ENCODE assay signal across 12 cellular contexts in the genomic region with DNA sequence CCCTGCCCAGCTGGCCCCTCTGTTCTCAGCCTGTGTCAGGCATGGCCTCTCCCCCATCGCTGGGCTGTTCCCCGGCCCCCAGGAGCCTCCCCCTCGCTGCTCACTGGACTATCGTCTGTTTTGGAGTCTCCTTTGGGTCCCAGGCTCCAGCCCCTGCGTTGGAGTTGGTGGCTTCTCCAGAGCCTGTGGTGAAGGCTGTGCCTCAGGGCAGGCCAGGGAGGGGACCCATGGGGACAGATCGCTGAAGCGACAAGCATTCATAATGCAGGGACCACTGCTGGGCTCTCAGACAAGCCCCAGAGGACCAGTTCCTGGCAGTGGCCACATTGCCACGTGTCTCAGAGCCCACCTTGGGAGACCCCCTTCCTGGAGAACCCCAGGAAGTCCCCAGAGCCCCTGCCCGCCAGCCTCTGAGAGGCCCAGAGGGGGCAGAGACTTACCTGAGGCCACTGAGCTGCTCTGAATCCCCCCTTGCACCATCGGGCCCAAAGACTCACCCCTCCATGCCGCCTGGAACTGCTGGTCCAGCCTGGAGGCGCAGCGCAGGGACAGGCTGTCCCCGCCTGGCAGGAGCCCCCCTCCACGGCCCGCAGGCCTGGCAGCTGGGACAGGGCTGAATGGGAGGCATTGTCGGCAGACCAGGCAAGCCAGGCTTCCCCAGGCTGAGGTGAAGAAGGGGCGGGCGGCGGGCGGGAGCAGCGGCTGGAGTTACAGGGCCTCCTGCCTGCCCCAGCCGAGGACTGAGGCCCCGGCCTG. TPM values are rescaled to one million over a fixed set of nuclear protein-coding genes. Genes with fewer than 3 reads are reported as not detected.
A peak's percentile ranks its signal among the peaks of the same experiment; 100 is the strongest.
DNase-seq lines count a peak whose midpoint lies in the region; ATAC-seq, FAIRE-seq and TF ChIP-seq lines count a peak whose summit lies in the region.
"Had no signal": no experiment of that assay in that cellular context is flagged by ENCODE, and none has a peak within 500 bp of the region (broad histone marks: within the 10 kb centered on the region; RNA-seq: fewer than 3 reads in every experiment).

A gene with protein sequence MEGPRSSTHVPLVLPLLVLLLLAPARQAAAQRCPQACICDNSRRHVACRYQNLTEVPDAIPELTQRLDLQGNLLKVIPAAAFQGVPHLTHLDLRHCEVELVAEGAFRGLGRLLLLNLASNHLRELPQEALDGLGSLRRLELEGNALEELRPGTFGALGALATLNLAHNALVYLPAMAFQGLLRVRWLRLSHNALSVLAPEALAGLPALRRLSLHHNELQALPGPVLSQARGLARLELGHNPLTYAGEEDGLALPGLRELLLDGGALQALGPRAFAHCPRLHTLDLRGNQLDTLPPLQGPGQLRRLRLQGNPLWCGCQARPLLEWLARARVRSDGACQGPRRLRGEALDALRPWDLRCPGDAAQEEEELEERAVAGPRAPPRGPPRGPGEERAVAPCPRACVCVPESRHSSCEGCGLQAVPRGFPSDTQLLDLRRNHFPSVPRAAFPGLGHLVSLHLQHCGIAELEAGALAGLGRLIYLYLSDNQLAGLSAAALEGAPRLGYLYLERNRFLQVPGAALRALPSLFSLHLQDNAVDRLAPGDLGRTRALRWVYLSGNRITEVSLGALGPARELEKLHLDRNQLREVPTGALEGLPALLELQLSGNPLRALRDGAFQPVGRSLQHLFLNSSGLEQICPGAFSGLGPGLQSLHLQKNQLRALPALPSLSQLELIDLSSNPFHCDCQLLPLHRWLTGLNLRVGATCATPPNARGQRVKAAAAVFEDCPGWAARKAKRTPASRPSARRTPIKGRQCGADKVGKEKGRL (minus strand): TSS at position 555 of the 756 bp plus-strand sequence. CDS start 50 bp downstream, at position 505.

- TF ChIP-seq POLR2A in K562 (conservative IDR thresholded peaks at IDR 0.05) (no peak), suprapubic skin (IDR thresholded peaks at IDR 0.05) (no peak)

- no peak for TF ChIP-seq RAD21 in K562 (CRISPR knock-in tag; conservative IDR thresholded peaks at IDR 0.05 in 1 of 2, IDR thresholded peaks at IDR 0.05 in 1 of 2)

- no peaks in the 10 kb centered on the region for H3K9me3 Mint-ChIP-seq in activated T-cell treated with anti-CD3 and anti-CD28 coated beads, Interleukin-2, amount 50 U/mL, for 24 hours
- H3K9me3 Mint-ChIP-seq in activated CD4-positive, alpha-beta T cell treated with anti-CD3 and anti-CD28 coated beads, Interleukin-2, amount 10 ng/mL, durations not matched to agents 24 days and 14 days: no peaks in the 10 kb centered on the region
- H3K9me3 Mint-ChIP-seq: stimulated activated effector memory CD8-positive, alpha-beta T cell treated with anti-CD3 and anti-CD28 coated beads, Interleukin-12 subunit alpha, Interleukin-12 subunit beta, amount 100 ng/mL, for 72 hours had no signal

- intact Hi-C loops in K562 (cut with micrococcal nuclease): no loop called here
- intact Hi-C loops in activated CD4-positive, alpha-beta T cell treated with anti-CD3 and anti-CD28 coated beads, Interleukin-2, amount 10 ng/mL, durations not matched to agents 24 days and 14 days (cut with micrococcal nuclease): no loop called here

- 66% methylated on average over 11 of the region's 24 CpGs for WGBS in K562 (ENCODE audit: insufficient coverage, low coverage, missing lambda C conversion rate)
- 47% methylated on average over 15 of the region's 24 CpGs for WGBS in suprapubic skin

- no peak within 1 kb of the TSS for H3K4me3 Mint-ChIP-seq in activated T-cell treated with anti-CD3 and anti-CD28 coated beads, Interleukin-2, amount 50 U/mL, for 24 hours
- H3K4me3 Mint-ChIP-seq in activated CD4-positive, alpha-beta T cell treated with anti-CD3 and anti-CD28 coated beads, Interleukin-2, amount 10 ng/mL, durations not matched to agents 24 days and 14 days: no peak within 1 kb of the TSS

- no peaks in the 10 kb centered on the region for H4K20me1 ChIP-seq in K562 (replicated peaks; ENCODE audit: control insufficient read depth, insufficient read depth, low read length)

- ATAC-seq in K562 (no peak), GM21786 (IDR thresholded peaks at IDR 0.05; ENCODE audit: unreplicated experiment) (no peak)
- ATAC-seq: activated CD4-positive, CD25-positive, alpha-beta regulatory T cell treated with anti-CD3 and anti-CD28 coated beads, Interleukin-2, amount 50 U/mL, for 24 hours; stimulated activated effector memory CD8-positive, alpha-beta T cell treated with anti-CD3 and anti-CD28 coated beads, Interleukin-12 subunit alpha, Interleukin-12 subunit beta, amount 100 ng/mL, for 72 hours had no signal

- CTCF ChIA-PET in K562 (lab: Yijun Ruan, JAX; ENCODE audit: low intra/inter-chr PET ratio): no interaction called here

- TF ChIP-seq CTCF in K562 (IDR thresholded peaks at IDR 0.05 in 2 of 3, conservative IDR thresholded peaks at IDR 0.05 in 1 of 3; ENCODE audit: insufficient read depth in 2 of 3, low read depth in 1 of 3, low read length in 3 of 3) (no peak), suprapubic skin (IDR thresholded peaks at IDR 0.05) (no peak), GM13977 (IDR thresholded peaks at IDR 0.05; ENCODE audit: extremely low read depth, insufficient read depth, missing control alignments) (no peak)

- no peaks in the 10 kb centered on the region for H3K9me1 ChIP-seq in K562 (ENCODE audit: control insufficient read depth, insufficient read depth, low read length)

- POLR2A ChIA-PET in K562 (lab: Yijun Ruan, JAX): interaction anchor here (0.5 kb wide), 1 partner anchor 30 kb away, joined by 3 read pairs; no protein-coding TSS in a partner anchor

- H3K27ac ChIP-seq in K562 (ENCODE audit: extremely low read depth, low read depth, low read length) (no peak within 1 kb of the TSS), layer of hippocampus (ENCODE audit: low read depth, low read length) (peak within 1 kb of the TSS; percentile 99), suprapubic skin (peak within 1 kb of the TSS; percentile 25)

- H3K27me3 ChIP-seq in K562 (ENCODE audit: control insufficient read depth in 2 of 2, insufficient read depth in 2 of 2, low read length in 2 of 2) (no peaks in the 10 kb centered on the region), layer of hippocampus (ENCODE audit: control insufficient read depth, insufficient read depth, low read length) (no peaks in the 10 kb centered on the region), suprapubic skin (no peaks in the 10 kb centered on the region)

- H3K4me1 Mint-ChIP-seq in activated T-cell treated with anti-CD3 and anti-CD28 coated beads, Interleukin-2, amount 50 U/mL, for 24 hours (ENCODE audit: low read depth): peaks cover 11% of the 10 kb centered on the region
- peaks cover 5% of the 10 kb centered on the region for H3K4me1 Mint-ChIP-seq in activated CD4-positive, alpha-beta T cell treated with anti-CD3 and anti-CD28 coated beads, Interleukin-2, amount 10 ng/mL, durations not matched to agents 24 days and 14 days

- H3K4me2 ChIP-seq in K562 (ENCODE audit: insufficient read depth, low read length): no peak within 1 kb of the TSS

- FAIRE-seq in K562 (lab: Jason Lieb, UNC): no peak
- FAIRE-seq: RCC 7860 had no signal

- DNase-seq in activated T-cell treated with anti-CD3 and anti-CD28 coated beads, Interleukin-2, amount 50 U/mL, for 24 hours: no peak
- DNase-seq in activated T-cell treated with anti-CD3 and anti-CD28 coated beads, Interleukin-2, amount 50 U/mL, for 1 hour: no peak
- no peak for DNase-seq in K562 (ENCODE audit: extremely low read depth in 1 of 4, low spot score in 3 of 4)
- no peak for DNase-seq in suprapubic skin (ENCODE audit: low spot score in 2 of 2)
- DNase-seq in GM13977 (ENCODE audit: low spot score): no peak
- DNase-seq in activated CD4-positive, alpha-beta T cell treated with anti-CD3 and anti-CD28 coated beads, Interleukin-2, amount 10 ng/mL, durations not matched to agents 24 days and 14 days: no peak
- DNase-seq: activated gamma-delta T cell had no signal

- H3K36me3 ChIP-seq in K562 (ENCODE audit: control insufficient read depth, insufficient read depth, low read length) (peaks cover 1% of the 10 kb centered on the region; the same call in 2 of the 3 replicates), suprapubic skin (peaks cover 1% of the 10 kb centered on the region)

- in situ Hi-C loops in K562 (cut with MboI) (no loop called here), GM13977 (cut with MboI; ENCODE audit: low pct_unique_long_range_greater_than_20kb, low sequenced_read_pairs, unreplicated experiment) (no loop called here)

- H3K27ac Mint-ChIP-seq in activated T-cell treated with anti-CD3 and anti-CD28 coated beads, Interleukin-2, amount 50 U/mL, for 24 hours: peak within 1 kb of the TSS; percentile 50
- no peak within 1 kb of the TSS for H3K27ac Mint-ChIP-seq in activated CD4-positive, alpha-beta T cell treated with anti-CD3 and anti-CD28 coated beads, Interleukin-2, amount 10 ng/mL, durations not matched to agents 24 days and 14 days
- H3K27ac Mint-ChIP-seq: stimulated activated effector memory CD8-positive, alpha-beta T cell treated with anti-CD3 and anti-CD28 coated beads, Interleukin-12 subunit alpha, Interleukin-12 subunit beta, amount 100 ng/mL, for 72 hours had no signal

- no peaks in the 10 kb centered on the region for H3K79me2 ChIP-seq in K562 (ENCODE audit: control insufficient read depth, insufficient read depth, low read length)

- H3K27me3 Mint-ChIP-seq in activated T-cell treated with anti-CD3 and anti-CD28 coated beads, Interleukin-2, amount 50 U/mL, for 24 hours: no peaks in the 10 kb centered on the region
- peaks cover 2% of the 10 kb centered on the region for H3K27me3 Mint-ChIP-seq in activated CD4-positive, alpha-beta T cell treated with anti-CD3 and anti-CD28 coated beads, Interleukin-2, amount 10 ng/mL, durations not matched to agents 24 days and 14 days

- no peaks in the 10 kb centered on the region for H3K9me3 ChIP-seq in K562 (replicated peaks; ENCODE audit: control insufficient read depth, insufficient read depth, low read depth, low read length)
- no peaks in the 10 kb centered on the region for H3K9me3 ChIP-seq in suprapubic skin

- peak within 1 kb of the TSS in 1 of 2 experiments; percentile 58; a peak in 1 of 4 replicates for H3K9ac ChIP-seq in K562 (ENCODE audit: insufficient read depth in 1 of 2, low read depth in 2 of 2, low read length in 2 of 2)

- peaks cover 13% of the 10 kb centered on the region for H3K36me3 Mint-ChIP-seq in activated T-cell treated with anti-CD3 and anti-CD28 coated beads, Interleukin-2, amount 50 U/mL, for 24 hours (ENCODE audit: low read depth)
- H3K36me3 Mint-ChIP-seq in activated CD4-positive, alpha-beta T cell treated with anti-CD3 and anti-CD28 coated beads, Interleukin-2, amount 10 ng/mL, durations not matched to agents 24 days and 14 days (ENCODE audit: low read depth): peaks cover 6% of the 10 kb centered on the region

- H2AFZ ChIP-seq in K562 (ENCODE audit: low read depth, low read length): no peak within 1 kb of the TSS

- H3K4me1 ChIP-seq in K562 (replicated peaks in 1 of 2; ENCODE audit: control insufficient read depth in 2 of 2, insufficient read depth in 2 of 2, low read length in 2 of 2) (peaks cover 0 to 31% of the 10 kb centered on the region in 2 experiments; a peak in 2 of 5 replicates), suprapubic skin (peaks cover 30% of the 10 kb centered on the region)

- TF ChIP-seq EP300 in K562 (IDR thresholded peaks at IDR 0.05; ENCODE audit: low read length): no peak
- TF ChIP-seq EP300 in suprapubic skin (IDR thresholded peaks at IDR 0.05): no peak

- H3K4me3 ChIP-seq in K562 (no peak within 1 kb of the TSS), suprapubic skin (no peak within 1 kb of the TSS)

- no TSS peak for BruUV-seq in K562 (replicated peaks; lab: Mats Ljungman, UMichigan)

RNA-seq across cellular contexts. Expression of the gene that starts here (rescaled TPM):
- not detected in 2 replicates for total RNA-seq in K562 (2011; cell fraction: chromatin; rRNA removed; ENCODE audit: low replicate concordance)
- total RNA-seq in K562 (2011; cell fraction: nucleolus; rRNA removed): 0.39 TPM in 1 of 2 replicates, not detected in the other
- total RNA-seq in K562 (2011; cell fraction: nucleoplasm; rRNA removed): not detected in 2 replicates
- total RNA-seq in K562 (2014; rRNA removed): not detected in 2 replicates
- not detected in 2 replicates for total RNA-seq in K562 (2014; rRNA removed; fragmentation: Illumina TruSeq; extraction: Trizol)
- not detected in 2 replicates for total RNA-seq in K562 (2015; rRNA removed; fragmentation: Illumina TruSeq; extraction: Trizol)
- total RNA-seq in K562 (2021): not detected in 2 replicates
- not detected in 2 replicates for polyA plus RNA-seq in K562 (2011; rRNA removed)
- polyA plus RNA-seq in K562 (2011; cell fraction: cytosol; rRNA removed): not detected in 2 replicates
- not detected in 2 replicates for polyA plus RNA-seq in K562 (2011; cell fraction: nucleus; rRNA removed)
- not detected in 2 replicates for polyA plus RNA-seq in K562 (2012)
- not detected in 2 replicates for polyA plus RNA-seq in K562 (2014; fragmentation: Illumina TruSeq; extraction: Trizol)
- polyA plus RNA-seq in K562 (2014; fragmentation: Nextera tagmentation; extraction: Ambion mirVana): not detected
- not detected in 2 replicates for polyA plus RNA-seq in K562 (2014; rRNA removed)
- not detected in 2 replicates for polyA minus RNA-seq in K562 (2011; rRNA and poly(A)+ RNA removed)
- polyA minus RNA-seq in K562 (2011; cell fraction: cytosol; rRNA and poly(A)+ RNA removed): not detected in 2 replicates
- not detected in 2 replicates for polyA minus RNA-seq in K562 (2011; cell fraction: nucleus; rRNA and poly(A)+ RNA removed)
- 10 to 100 TPM in 3 of 4 donors, 1 to 10 TPM in 1; 9.5 to 18.8 (median 15.7) TPM for total RNA-seq in suprapubic skin
- 0.33 and 0.47 TPM in 2 replicates for total RNA-seq in activated CD4-positive, alpha-beta T cell treated with anti-CD3 and anti-CD28 coated beads, Interleukin-2, amount 10 ng/mL, durations not matched to agents 24 days and 14 days
